ENCODE assay signal across 1 cellular context in genomic region chr1:33443705-33444180, GRCh38.
TF ChIP-seq lines count a peak whose summit lies in the region.

No MANE protein-coding gene starts in this region.

TF ChIP-seq in endothelial cell of umbilical vein, 7 proteins besides CTCF, POLR2A, EP300 and RAD21 (continued from another document):
- TF ChIP-seq GATA2 (IDR thresholded peaks at IDR 0.05; ENCODE audit: insufficient read depth, insufficient read length, low read depth, low read length): no peak
- no peak for TF ChIP-seq EZH2 (IDR thresholded peaks at IDR 0.05; ENCODE audit: borderline replicate concordance, low read depth, low read length, severe bottlenecking)
- no peak for TF ChIP-seq JUN (IDR thresholded peaks at IDR 0.05; ENCODE audit: borderline replicate concordance, insufficient read depth, insufficient read length, low read depth)
